12 cellular contexts compared by ENCODE assay signal in the genomic region with DNA sequence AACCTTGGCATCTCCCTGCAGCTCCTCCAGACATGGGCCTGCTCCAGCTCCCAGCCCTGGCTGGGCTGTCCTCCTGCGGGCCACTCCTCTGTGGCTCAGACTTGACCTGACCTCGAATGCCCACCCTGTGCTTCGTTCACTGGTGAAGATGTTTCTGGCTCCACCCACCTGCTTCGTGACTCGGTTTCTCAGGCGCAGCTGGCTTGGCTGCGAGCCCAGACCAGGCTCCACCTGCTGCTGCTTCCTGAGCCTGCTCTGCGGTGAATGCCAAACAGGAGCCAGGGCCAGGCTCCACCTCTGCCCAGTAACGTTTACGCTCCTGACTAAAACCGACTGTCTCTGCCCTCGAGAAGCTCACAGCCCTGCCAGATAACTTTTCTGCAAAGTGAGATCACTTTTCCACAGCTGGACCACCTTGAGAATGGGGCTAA. TPM values are rescaled to one million over a fixed set of nuclear protein-coding genes. Genes with fewer than 3 reads are reported as not detected.
DNase-seq lines count a peak whose midpoint lies in the region; ATAC-seq and TF ChIP-seq lines count a peak whose summit lies in the region.
"Had no signal": no experiment of that assay in that cellular context is flagged by ENCODE, and none has a peak within 500 bp of the region (broad histone marks: within the 10 kb centered on the region; RNA-seq: fewer than 3 reads in every experiment).

No MANE protein-coding gene starts in this region.

- peak; percentile 37 for DNase-seq in BE2C
- DNase-seq in NCI-H128 (lab: John Stamatoyannopoulos, UW; ENCODE audit: unreplicated experiment) = peak; percentile 57
- peak; percentile 66 to 91 (median 86) for DNase-seq in adrenal gland
- no peak for DNase-seq in left lobe of liver (ENCODE audit: low spot score)
- DNase-seq in GOT3 (lab: John Stamatoyannopoulos, UW) = no peak
- no peak for DNase-seq in GM10266 (ENCODE audit: extremely low spot score)
- DNase-seq: activated CD4-positive, alpha-beta T cell treated with anti-CD3 and anti-CD28 coated beads for 36 hours had no signal

- intact Hi-C loops in adrenal gland (cut with DNase I) = no loop called here

- H3K9me3 ChIP-seq in BE2C (no peaks in the 10 kb centered on the region), adrenal gland (replicated peaks in 1 of 3) (no peaks in the 10 kb centered on the region)
- H3K9me3 ChIP-seq: SJSA1, thyroid gland had no signal

- TF ChIP-seq CTCF in BE2C (IDR thresholded peaks at IDR 0.05; ENCODE audit: low read depth, low read length) = no peak
- TF ChIP-seq CTCF in adrenal gland (IDR thresholded peaks at IDR 0.05) = no peak
- no peak for TF ChIP-seq CTCF in GM10266 (IDR thresholded peaks at IDR 0.05; ENCODE audit: control insufficient read depth, insufficient read depth, low read depth, missing control alignments)

- H3K36me3 ChIP-seq in BE2C (peaks cover 66% of the 10 kb centered on the region), adrenal gland (replicated peaks in 1 of 2) (peaks cover 0 to 62% of the 10 kb centered on the region in 2 donors)

- H3K27me3 ChIP-seq in BE2C (no peaks in the 10 kb centered on the region), adrenal gland (no peaks in the 10 kb centered on the region)
- H3K27me3 ChIP-seq: SJSA1, thyroid gland had no signal

- TF ChIP-seq POLR2A in adrenal gland (IDR thresholded peaks at IDR 0.05) = peak in 1 of 2 donors; percentile 43

- H3K4me1 ChIP-seq in BE2C = peaks cover 7% of the 10 kb centered on the region
- peaks cover 8% of the 10 kb centered on the region in 2 donors for H3K4me1 ChIP-seq in adrenal gland (replicated peaks in 1 of 2)
- H3K4me1 ChIP-seq: SJSA1, thyroid gland had no signal

- peak overlapping the region in 3 of 5 donors; percentile 30 to 65 (median 56) for H3K27ac ChIP-seq in adrenal gland
- H3K27ac ChIP-seq: SJSA1, thyroid gland had no signal

- no peak overlapping the region for H3K4me3 ChIP-seq in BE2C (ENCODE audit: low read depth, low read length)
- no peak overlapping the region for H3K4me3 ChIP-seq in adrenal gland
- H3K4me3 ChIP-seq: SJSA1, thyroid gland had no signal

- WGBS in adrenal gland, 4 donors = 35 to 54% (median 41%) methylated on average over 9 to 12 of the region's 12 CpGs

- peak; percentile 24 for ATAC-seq in left lobe of liver
- ATAC-seq in GM18511 (IDR thresholded peaks at IDR 0.05; ENCODE audit: unreplicated experiment) = no peak
- no peak for ATAC-seq in HG02623 (IDR thresholded peaks at IDR 0.05; ENCODE audit: unreplicated experiment)
- ATAC-seq: activated CD4-positive, alpha-beta T cell treated with anti-CD3 and anti-CD28 coated beads for 36 hours had no signal

RNA-seq across cellular contexts. Expression of a gene that starts 8.9 kb away (rescaled TPM):
- polyA plus RNA-seq in BE2C (2012; ENCODE audit: insufficient read depth, insufficient read length, low read depth) = not detected
- under 1 TPM in 2 of 8 donors, not detected in 6; 0.14 to 0.17 TPM for total RNA-seq in adrenal gland
- polyA plus RNA-seq in adrenal gland = under 1 TPM in 1 of 3 donors, not detected in 2; 0.24 TPM
- not detected for total RNA-seq in left lobe of liver
- total RNA-seq: epithelial cell of proximal tubule, SJSA1 had no signal

RNA-seq across cellular contexts. Expression of a gene that starts 31.4 kb away (rescaled TPM):
- polyA plus RNA-seq in BE2C (2012; ENCODE audit: insufficient read depth, insufficient read length, low read depth) = 51.4 TPM
- total RNA-seq in adrenal gland (10 to 100 TPM; 29.2 to 59.5 (median 36.0) TPM), left lobe of liver (13.9 TPM)
- polyA plus RNA-seq in adrenal gland = 10 to 100 TPM; 14.2 to 91.5 (median 16.7) TPM

RNA-seq across cellular contexts. Expression of a gene that starts 38.9 kb away (rescaled TPM):
- 49.4 TPM for polyA plus RNA-seq in BE2C (2012; ENCODE audit: insufficient read depth, insufficient read length, low read depth)
- 10 to 100 TPM; 32.2 to 64.8 (median 51.2) TPM for total RNA-seq in adrenal gland
- polyA plus RNA-seq in adrenal gland = 100 to 1,000 TPM in 2 of 3 donors, 10 to 100 TPM in 1; 44.5 to 313 (median 127) TPM
- 45.9 TPM for total RNA-seq in left lobe of liver

RNA-seq across cellular contexts. Expression of a gene that starts 40.1 kb away (rescaled TPM):
- not detected for polyA plus RNA-seq in BE2C (2012; ENCODE audit: insufficient read depth, insufficient read length, low read depth)
- not detected for total RNA-seq in adrenal gland
- under 1 TPM in 1 of 3 donors, not detected in 2; 0.03 TPM for polyA plus RNA-seq in adrenal gland
- total RNA-seq in left lobe of liver = 31.6 TPM
- total RNA-seq: SJSA1, thyroid gland had no signal

RNA-seq across cellular contexts. Expression of a gene that starts 41.8 kb away (rescaled TPM):
- polyA plus RNA-seq in BE2C (2012; ENCODE audit: insufficient read depth, insufficient read length, low read depth) = 56.7 TPM
- total RNA-seq in adrenal gland (100 to 1,000 TPM in 5 of 8 donors, 10 to 100 TPM in 3; 89.1 to 197 (median 116) TPM), left lobe of liver (7.8 TPM)
- 100 to 1,000 TPM in 2 of 3 donors, 10 to 100 TPM in 1; 76.8 to 748 (median 185) TPM for polyA plus RNA-seq in adrenal gland

Comparison
In these comparisons a context has a peak if more than half of its experiments do, and no peak if none do; other contexts are left out.
1. DNase-seq: peak in BE2C (single experiment), NCI-H128 (single experiment) and adrenal gland (7 of 7); none in left lobe of liver (single experiment), GOT3 (single experiment) and GM10266 (single experiment).